8 cellular contexts compared by ENCODE assay signal in genomic region chr1:71307451-71307850, GRCh38.
A peak's percentile ranks its signal among the peaks of the same experiment; 100 is the strongest.
DNase-seq lines count a peak whose midpoint lies in the region; ATAC-seq lines count a peak whose summit lies in the region.
"Had no signal": no experiment of that assay in that cellular context is flagged by ENCODE, and none has a peak within 500 bp of the region (broad histone marks: within the 10 kb centered on the region; RNA-seq: fewer than 3 reads in every experiment).

No MANE protein-coding gene starts in this region.

- peak; percentile 5 for DNase-seq in UCSD-AML1 (lab: John Stamatoyannopoulos, UW; ENCODE audit: unreplicated experiment)
- peak; percentile 63 for DNase-seq in skeletal muscle cell (ENCODE audit: low read depth)
- no peak for DNase-seq in ecto neural progenitor cell (ENCODE audit: low spot score)
- DNase-seq in HT-29 (ENCODE audit: low spot score): no peak
- DNase-seq in 8988T: no peak
- DNase-seq: T1000 had no signal

- H3K4me3 ChIP-seq in skeletal muscle cell (ENCODE audit: low read depth, low read length): no peak overlapping the region

- peak; percentile 74 for ATAC-seq in GM19397 (IDR thresholded peaks at IDR 0.05; ENCODE audit: unreplicated experiment)
- ATAC-seq in HG03460 (IDR thresholded peaks at IDR 0.05; ENCODE audit: unreplicated experiment): peak; percentile 57

Comparison
In these comparisons a context has a peak if more than half of its experiments do, and no peak if none do; other contexts are left out.
1. DNase-seq: peak in UCSD-AML1 (single experiment) and skeletal muscle cell (single experiment); none in ecto neural progenitor cell (single experiment), HT-29 (single experiment) and 8988T (single experiment).